1 cellular context compared by ENCODE assay signal in the genomic region with DNA sequence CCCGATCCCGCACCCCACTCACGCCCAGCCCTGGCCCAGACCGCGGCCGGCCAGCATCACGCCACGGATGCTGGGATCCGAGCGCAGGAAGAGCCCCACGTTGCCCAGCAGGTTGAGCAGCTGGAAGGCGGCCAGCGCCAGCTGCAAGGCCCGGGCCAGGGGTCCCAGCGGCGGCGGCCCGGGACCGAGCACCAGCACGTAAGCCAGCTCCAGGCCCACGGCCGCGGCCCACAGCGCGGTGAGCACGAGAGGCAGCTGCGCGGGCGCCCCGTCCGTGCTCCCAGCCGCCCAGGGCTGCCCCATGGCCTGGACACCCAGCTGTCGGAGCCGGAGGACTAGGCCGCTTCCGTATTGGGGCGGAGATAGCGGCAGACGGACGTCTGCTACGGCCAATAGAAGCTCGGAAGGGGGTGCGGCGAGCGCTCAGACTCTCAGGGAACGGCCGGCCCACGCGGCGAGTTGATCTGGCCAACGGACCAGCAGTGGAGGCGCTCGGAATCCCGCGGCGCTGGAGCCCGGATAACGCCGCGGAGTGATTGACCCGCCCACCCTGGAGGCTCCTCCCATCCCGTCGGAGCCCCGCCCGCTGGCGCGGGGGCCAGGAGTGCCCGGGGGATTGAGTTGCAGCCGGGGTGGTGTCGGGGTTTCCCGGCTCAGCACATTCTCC.
TF ChIP-seq lines count a peak whose summit lies in the region.

A gene with protein sequence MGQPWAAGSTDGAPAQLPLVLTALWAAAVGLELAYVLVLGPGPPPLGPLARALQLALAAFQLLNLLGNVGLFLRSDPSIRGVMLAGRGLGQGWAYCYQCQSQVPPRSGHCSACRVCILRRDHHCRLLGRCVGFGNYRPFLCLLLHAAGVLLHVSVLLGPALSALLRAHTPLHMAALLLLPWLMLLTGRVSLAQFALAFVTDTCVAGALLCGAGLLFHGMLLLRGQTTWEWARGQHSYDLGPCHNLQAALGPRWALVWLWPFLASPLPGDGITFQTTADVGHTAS (minus strand): TSS at position 348 of the 667 bp plus-strand sequence. CDS start 45 bp downstream, at position 303.

TF ChIP-seq in HepG2, 621 proteins besides CTCF, POLR2A, EP300 and RAD21 (continued from another document and continues in another):
- TF ChIP-seq, protein P1, sequence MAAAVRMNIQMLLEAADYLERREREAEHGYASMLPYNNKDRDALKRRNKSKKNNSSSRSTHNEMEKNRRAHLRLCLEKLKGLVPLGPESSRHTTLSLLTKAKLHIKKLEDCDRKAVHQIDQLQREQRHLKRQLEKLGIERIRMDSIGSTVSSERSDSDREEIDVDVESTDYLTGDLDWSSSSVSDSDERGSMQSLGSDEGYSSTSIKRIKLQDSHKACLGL (CRISPR knock-in tag; IDR thresholded peaks at IDR 0.05): peak; percentile 88
- TF ChIP-seq SIX1 (CRISPR knock-in tag; IDR thresholded peaks at IDR 0.05; ENCODE audit: borderline replicate concordance): no peak
- no peak for TF ChIP-seq ONECUT2 (CRISPR knock-in tag; IDR thresholded peaks at IDR 0.05)
- TF ChIP-seq ZSCAN30 (CRISPR knock-in tag; IDR thresholded peaks at IDR 0.05): no peak
- peak; percentile 24; the same call in 1 of the 2 replicates for TF ChIP-seq SP5 (CRISPR knock-in tag; IDR thresholded peaks at IDR 0.05; ENCODE audit: borderline replicate concordance, low read depth)
- no peak for TF ChIP-seq SNAPC2 (CRISPR knock-in tag; IDR thresholded peaks at IDR 0.05)
- TF ChIP-seq MLLT10 (CRISPR knock-in tag; IDR thresholded peaks at IDR 0.05): no peak
- TF ChIP-seq, protein P2, sequence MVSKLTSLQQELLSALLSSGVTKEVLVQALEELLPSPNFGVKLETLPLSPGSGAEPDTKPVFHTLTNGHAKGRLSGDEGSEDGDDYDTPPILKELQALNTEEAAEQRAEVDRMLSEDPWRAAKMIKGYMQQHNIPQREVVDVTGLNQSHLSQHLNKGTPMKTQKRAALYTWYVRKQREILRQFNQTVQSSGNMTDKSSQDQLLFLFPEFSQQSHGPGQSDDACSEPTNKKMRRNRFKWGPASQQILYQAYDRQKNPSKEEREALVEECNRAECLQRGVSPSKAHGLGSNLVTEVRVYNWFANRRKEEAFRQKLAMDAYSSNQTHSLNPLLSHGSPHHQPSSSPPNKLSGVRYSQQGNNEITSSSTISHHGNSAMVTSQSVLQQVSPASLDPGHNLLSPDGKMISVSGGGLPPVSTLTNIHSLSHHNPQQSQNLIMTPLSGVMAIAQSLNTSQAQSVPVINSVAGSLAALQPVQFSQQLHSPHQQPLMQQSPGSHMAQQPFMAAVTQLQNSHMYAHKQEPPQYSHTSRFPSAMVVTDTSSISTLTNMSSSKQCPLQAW (CRISPR knock-in tag; IDR thresholded peaks at IDR 0.05): no peak
- TF ChIP-seq ZNF432 (CRISPR knock-in tag; IDR thresholded peaks at IDR 0.05; ENCODE audit: borderline replicate concordance): no peak
- TF ChIP-seq ELF4 (CRISPR knock-in tag; IDR thresholded peaks at IDR 0.05; ENCODE audit: borderline replicate concordance): peak; percentile 67; the same call in 1 of the 2 replicates
- TF ChIP-seq NFKBIZ (CRISPR knock-in tag; IDR thresholded peaks at IDR 0.05): no peak
- TF ChIP-seq, protein P3, sequence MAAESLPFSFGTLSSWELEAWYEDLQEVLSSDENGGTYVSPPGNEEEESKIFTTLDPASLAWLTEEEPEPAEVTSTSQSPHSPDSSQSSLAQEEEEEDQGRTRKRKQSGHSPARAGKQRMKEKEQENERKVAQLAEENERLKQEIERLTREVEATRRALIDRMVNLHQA (CRISPR knock-in tag; IDR thresholded peaks at IDR 0.05): no peak
- peak; percentile 89 for TF ChIP-seq PHF8 (CRISPR knock-in tag; IDR thresholded peaks at IDR 0.05)
- no peak for TF ChIP-seq SNRNP70 (IDR thresholded peaks at IDR 0.05; ENCODE audit: low read depth, low read length)
- no peak for TF ChIP-seq ZNF20 (CRISPR knock-in tag; IDR thresholded peaks at IDR 0.05)
- no peak for TF ChIP-seq ZNF180 (CRISPR knock-in tag; IDR thresholded peaks at IDR 0.05; ENCODE audit: borderline replicate concordance, low read depth)
- TF ChIP-seq ZNF564 (CRISPR knock-in tag; IDR thresholded peaks at IDR 0.05): no peak
- no peak for TF ChIP-seq ZNF225 (CRISPR knock-in tag; IDR thresholded peaks at IDR 0.05)
- TF ChIP-seq ZSCAN12 (CRISPR knock-in tag; IDR thresholded peaks at IDR 0.05): peak; percentile 14; the same call in 1 of the 2 replicates
- peak; percentile 80; the same call in 1 of the 2 replicates for TF ChIP-seq SPEN (CRISPR knock-in tag; IDR thresholded peaks at IDR 0.05; ENCODE audit: low read depth)
- TF ChIP-seq ZNF451 (CRISPR knock-in tag; IDR thresholded peaks at IDR 0.05): no peak
- TF ChIP-seq ZNF749 (CRISPR knock-in tag; IDR thresholded peaks at IDR 0.05; ENCODE audit: borderline replicate concordance): peak; percentile 36; the same call in 1 of the 2 replicates
- TF ChIP-seq, protein P4, sequence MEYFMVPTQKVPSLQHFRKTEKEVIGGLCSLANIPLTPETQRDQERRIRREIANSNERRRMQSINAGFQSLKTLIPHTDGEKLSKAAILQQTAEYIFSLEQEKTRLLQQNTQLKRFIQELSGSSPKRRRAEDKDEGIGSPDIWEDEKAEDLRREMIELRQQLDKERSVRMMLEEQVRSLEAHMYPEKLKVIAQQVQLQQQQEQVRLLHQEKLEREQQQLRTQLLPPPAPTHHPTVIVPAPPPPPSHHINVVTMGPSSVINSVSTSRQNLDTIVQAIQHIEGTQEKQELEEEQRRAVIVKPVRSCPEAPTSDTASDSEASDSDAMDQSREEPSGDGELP (IDR thresholded peaks at IDR 0.05; ENCODE audit: borderline replicate concordance, low read depth): peak; percentile 92; the same call in 1 of the 2 replicates
- no peak for TF ChIP-seq PLRG1 (conservative IDR thresholded peaks at IDR 0.05)
- TF ChIP-seq CREB1 (IDR thresholded peaks at IDR 0.05): 0 out of 2 replicates have a peak, but pooled peaks have one; percentile 28
- no peak for TF ChIP-seq CREB1 (CRISPR knock-in tag; IDR thresholded peaks at IDR 0.05)
- TF ChIP-seq, protein P5, sequence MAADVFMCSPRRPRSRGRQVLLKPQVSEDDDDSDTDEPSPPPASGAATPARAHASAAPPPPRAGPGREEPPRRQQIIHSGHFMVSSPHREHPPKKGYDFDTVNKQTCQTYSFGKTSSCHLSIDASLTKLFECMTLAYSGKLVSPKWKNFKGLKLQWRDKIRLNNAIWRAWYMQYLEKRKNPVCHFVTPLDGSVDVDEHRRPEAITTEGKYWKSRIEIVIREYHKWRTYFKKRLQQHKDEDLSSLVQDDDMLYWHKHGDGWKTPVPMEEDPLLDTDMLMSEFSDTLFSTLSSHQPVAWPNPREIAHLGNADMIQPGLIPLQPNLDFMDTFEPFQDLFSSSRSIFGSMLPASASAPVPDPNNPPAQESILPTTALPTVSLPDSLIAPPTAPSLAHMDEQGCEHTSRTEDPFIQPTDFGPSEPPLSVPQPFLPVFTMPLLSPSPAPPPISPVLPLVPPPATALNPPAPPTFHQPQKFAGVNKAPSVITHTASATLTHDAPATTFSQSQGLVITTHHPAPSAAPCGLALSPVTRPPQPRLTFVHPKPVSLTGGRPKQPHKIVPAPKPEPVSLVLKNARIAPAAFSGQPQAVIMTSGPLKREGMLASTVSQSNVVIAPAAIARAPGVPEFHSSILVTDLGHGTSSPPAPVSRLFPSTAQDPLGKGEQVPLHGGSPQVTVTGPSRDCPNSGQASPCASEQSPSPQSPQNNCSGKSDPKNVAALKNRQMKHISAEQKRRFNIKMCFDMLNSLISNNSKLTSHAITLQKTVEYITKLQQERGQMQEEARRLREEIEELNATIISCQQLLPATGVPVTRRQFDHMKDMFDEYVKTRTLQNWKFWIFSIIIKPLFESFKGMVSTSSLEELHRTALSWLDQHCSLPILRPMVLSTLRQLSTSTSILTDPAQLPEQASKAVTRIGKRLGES (CRISPR knock-in tag; IDR thresholded peaks at IDR 0.05; ENCODE audit: borderline replicate concordance): no peak
- no peak for TF ChIP-seq ZBTB8A (CRISPR knock-in tag; IDR thresholded peaks at IDR 0.05; ENCODE audit: borderline replicate concordance, low read depth)
- TF ChIP-seq AHR (CRISPR knock-in tag; IDR thresholded peaks at IDR 0.05): no peak
- TF ChIP-seq, protein P6, sequence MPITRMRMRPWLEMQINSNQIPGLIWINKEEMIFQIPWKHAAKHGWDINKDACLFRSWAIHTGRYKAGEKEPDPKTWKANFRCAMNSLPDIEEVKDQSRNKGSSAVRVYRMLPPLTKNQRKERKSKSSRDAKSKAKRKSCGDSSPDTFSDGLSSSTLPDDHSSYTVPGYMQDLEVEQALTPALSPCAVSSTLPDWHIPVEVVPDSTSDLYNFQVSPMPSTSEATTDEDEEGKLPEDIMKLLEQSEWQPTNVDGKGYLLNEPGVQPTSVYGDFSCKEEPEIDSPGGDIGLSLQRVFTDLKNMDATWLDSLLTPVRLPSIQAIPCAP (CRISPR knock-in tag; IDR thresholded peaks at IDR 0.05; ENCODE audit: low read depth): no peak
- TF ChIP-seq ZNF33B (CRISPR knock-in tag; IDR thresholded peaks at IDR 0.05): no peak; the same call in 1 of the 2 replicates
- peak; percentile 74; the same call in 1 of the 2 replicates for TF ChIP-seq ZNF333 (CRISPR knock-in tag; IDR thresholded peaks at IDR 0.05; ENCODE audit: borderline replicate concordance)
- no peak for TF ChIP-seq TOE1 (CRISPR knock-in tag; IDR thresholded peaks at IDR 0.05)
- peak; percentile 41 for TF ChIP-seq GABPA (IDR thresholded peaks at IDR 0.05; ENCODE audit: low read depth, low read length)
- peak; percentile 65 for TF ChIP-seq GABPA (CRISPR knock-in tag; IDR thresholded peaks at IDR 0.05; ENCODE audit: low read depth)
- peak; percentile 78 for TF ChIP-seq THAP11 (CRISPR knock-in tag; IDR thresholded peaks at IDR 0.05)
- peak; percentile 18 for TF ChIP-seq TEAD3 (CRISPR knock-in tag; optimal IDR thresholded peaks at IDR 0.05; ENCODE audit: borderline replicate concordance)
- TF ChIP-seq, protein P7, sequence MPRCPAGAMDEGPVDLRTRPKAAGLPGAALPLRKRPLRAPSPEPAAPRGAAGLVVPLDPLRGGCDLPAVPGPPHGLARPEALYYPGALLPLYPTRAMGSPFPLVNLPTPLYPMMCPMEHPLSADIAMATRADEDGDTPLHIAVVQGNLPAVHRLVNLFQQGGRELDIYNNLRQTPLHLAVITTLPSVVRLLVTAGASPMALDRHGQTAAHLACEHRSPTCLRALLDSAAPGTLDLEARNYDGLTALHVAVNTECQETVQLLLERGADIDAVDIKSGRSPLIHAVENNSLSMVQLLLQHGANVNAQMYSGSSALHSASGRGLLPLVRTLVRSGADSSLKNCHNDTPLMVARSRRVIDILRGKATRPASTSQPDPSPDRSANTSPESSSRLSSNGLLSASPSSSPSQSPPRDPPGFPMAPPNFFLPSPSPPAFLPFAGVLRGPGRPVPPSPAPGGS (CRISPR knock-in tag; IDR thresholded peaks at IDR 0.05): peak; percentile 49; the same call in 1 of the 2 replicates
- peak; percentile 53; the same call in 1 of the 2 replicates for TF ChIP-seq CHD2 (IDR thresholded peaks at IDR 0.05; ENCODE audit: low read depth, low read length)
- TF ChIP-seq ZNF607 (CRISPR knock-in tag; IDR thresholded peaks at IDR 0.05; ENCODE audit: borderline replicate concordance): no peak; the same call in 1 of the 2 replicates
- TF ChIP-seq, protein P8, sequence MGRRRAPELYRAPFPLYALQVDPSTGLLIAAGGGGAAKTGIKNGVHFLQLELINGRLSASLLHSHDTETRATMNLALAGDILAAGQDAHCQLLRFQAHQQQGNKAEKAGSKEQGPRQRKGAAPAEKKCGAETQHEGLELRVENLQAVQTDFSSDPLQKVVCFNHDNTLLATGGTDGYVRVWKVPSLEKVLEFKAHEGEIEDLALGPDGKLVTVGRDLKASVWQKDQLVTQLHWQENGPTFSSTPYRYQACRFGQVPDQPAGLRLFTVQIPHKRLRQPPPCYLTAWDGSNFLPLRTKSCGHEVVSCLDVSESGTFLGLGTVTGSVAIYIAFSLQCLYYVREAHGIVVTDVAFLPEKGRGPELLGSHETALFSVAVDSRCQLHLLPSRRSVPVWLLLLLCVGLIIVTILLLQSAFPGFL (CRISPR knock-in tag; IDR thresholded peaks at IDR 0.05): no peak
- no peak for TF ChIP-seq ZFYVE20 (CRISPR knock-in tag; IDR thresholded peaks at IDR 0.05; ENCODE audit: borderline replicate concordance, low read depth)
- TF ChIP-seq CREM (IDR thresholded peaks at IDR 0.05): 0 out of 2 replicates have a peak, but pooled peaks have one; percentile 19
- TF ChIP-seq CREM (CRISPR knock-in tag; IDR thresholded peaks at IDR 0.05): no peak
- 0 out of 2 replicates have a peak, but pooled peaks have one; percentile 33 for TF ChIP-seq ZNF605 (CRISPR knock-in tag; IDR thresholded peaks at IDR 0.05)
- TF ChIP-seq RFX5 (IDR thresholded peaks at IDR 0.05; ENCODE audit: low read depth, low read length): no peak
- TF ChIP-seq, protein P9, sequence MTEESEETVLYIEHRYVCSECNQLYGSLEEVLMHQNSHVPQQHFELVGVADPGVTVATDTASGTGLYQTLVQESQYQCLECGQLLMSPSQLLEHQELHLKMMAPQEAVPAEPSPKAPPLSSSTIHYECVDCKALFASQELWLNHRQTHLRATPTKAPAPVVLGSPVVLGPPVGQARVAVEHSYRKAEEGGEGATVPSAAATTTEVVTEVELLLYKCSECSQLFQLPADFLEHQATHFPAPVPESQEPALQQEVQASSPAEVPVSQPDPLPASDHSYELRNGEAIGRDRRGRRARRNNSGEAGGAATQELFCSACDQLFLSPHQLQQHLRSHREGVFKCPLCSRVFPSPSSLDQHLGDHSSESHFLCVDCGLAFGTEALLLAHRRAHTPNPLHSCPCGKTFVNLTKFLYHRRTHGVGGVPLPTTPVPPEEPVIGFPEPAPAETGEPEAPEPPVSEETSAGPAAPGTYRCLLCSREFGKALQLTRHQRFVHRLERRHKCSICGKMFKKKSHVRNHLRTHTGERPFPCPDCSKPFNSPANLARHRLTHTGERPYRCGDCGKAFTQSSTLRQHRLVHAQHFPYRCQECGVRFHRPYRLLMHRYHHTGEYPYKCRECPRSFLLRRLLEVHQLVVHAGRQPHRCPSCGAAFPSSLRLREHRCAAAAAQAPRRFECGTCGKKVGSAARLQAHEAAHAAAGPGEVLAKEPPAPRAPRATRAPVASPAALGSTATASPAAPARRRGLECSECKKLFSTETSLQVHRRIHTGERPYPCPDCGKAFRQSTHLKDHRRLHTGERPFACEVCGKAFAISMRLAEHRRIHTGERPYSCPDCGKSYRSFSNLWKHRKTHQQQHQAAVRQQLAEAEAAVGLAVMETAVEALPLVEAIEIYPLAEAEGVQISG (CRISPR knock-in tag; IDR thresholded peaks at IDR 0.05): peak; percentile 66
- TF ChIP-seq ZNF510 (CRISPR knock-in tag; IDR thresholded peaks at IDR 0.05; ENCODE audit: low read depth): no peak
